Comparison of ENCODE assay signal across 27 cellular contexts in genomic region chr16:64771273-64771672, GRCh38.
"Had no signal": no experiment of that assay in that cellular context is flagged by ENCODE, and none has a peak within 500 bp of the region (broad histone marks: within the 10 kb centered on the region; RNA-seq: fewer than 3 reads in every experiment).

No MANE protein-coding gene starts in this region.

- H3K4me3 ChIP-seq: esophagus squamous epithelium, left ventricle myocardium inferior, lower lobe of right lung, smooth muscle cell, testis, tibial artery, upper lobe of left lung, uterus had no signal

- H3K4me1 ChIP-seq: left ventricle myocardium inferior, lower lobe of right lung, parathyroid adenoma, testis, upper lobe of left lung, uterus had no signal

- H3K27me3 ChIP-seq: esophagus squamous epithelium, testis, tibial artery, upper lobe of left lung, uterus had no signal

- H3K9me3 ChIP-seq: esophagus squamous epithelium, left ventricle myocardium inferior, lower lobe of right lung, testis, tibial artery, upper lobe of left lung, uterus had no signal

- DNase-seq: cerebellar nuclear complex; effector CD8-positive, alpha-beta T cell; endodermal cell; esophagus squamous epithelium; foreskin melanocyte; glutamatergic neuron; hypothalamus; immature natural killer cell; islet precursor cell; kidney glomerular epithelial cell; left colon; left ventricle myocardium inferior; lower lobe of right lung; naive B cell; stimulated activated CD4-positive, alpha-beta T cell treated with anti-CD3 and anti-CD28 coated beads, Interleukin-2, amount 100 ng/mL, for 24 hours; stimulated activated CD4-positive, alpha-beta T cell treated with anti-CD3 and anti-CD28 coated beads, Interleukin-4, amount 100 ng/mL, for 4 hours; stimulated activated naive CD8-positive, alpha-beta T cell treated with anti-CD3 and anti-CD28 coated beads, Interleukin-15, Interleukin-2, amounts not matched to agents 100 U/mL and 50 U/mL, for 24 hours; substantia nigra; testis; tibial artery; uterus had no signal

- H3K9ac ChIP-seq: parathyroid adenoma had no signal

- H3K36me3 ChIP-seq: esophagus squamous epithelium, left ventricle myocardium inferior, lower lobe of right lung, tibial artery, upper lobe of left lung, uterus had no signal

- H3K27ac ChIP-seq: esophagus squamous epithelium, left ventricle myocardium inferior, lower lobe of right lung, parathyroid adenoma, testis, tibial artery, upper lobe of left lung, uterus had no signal

- ATAC-seq: left colon; lower lobe of right lung; natural killer cell treated with Interleukin-12 subunit alpha and Interleukin-12 subunit beta and Interleukin-15 and Interleukin-18, amount 100 ng/mL, for 72 hours; sciatic nerve; stimulated activated memory B cell treated with anti-CD40 and anti-IgM and Interleukin-4, amounts not matched to agents 10 μg/mL and 1 μg/mL and 100 μg/mL, for 72 hours; stimulated activated naive CD8-positive, alpha-beta T cell treated with anti-CD3 and anti-CD28 coated beads, Interleukin-15, Interleukin-2, amounts not matched to agents 100 U/mL and 50 U/mL, for 24 hours had no signal

- H2AFZ ChIP-seq: parathyroid adenoma had no signal
